1 cellular context compared by ENCODE assay signal in genomic region chr17:35242805-35243458, GRCh38.
TF ChIP-seq lines count a peak whose summit lies in the region.

TSS of gene SLFN5 (plus strand) at chr17:35243072. CDS start at chr17:35258691, 15,619 bp downstream.

TF ChIP-seq in HepG2, 621 proteins besides CTCF, POLR2A, EP300 and RAD21 (continued from another document):
- TF ChIP-seq ZNF687 (CRISPR knock-in tag; IDR thresholded peaks at IDR 0.05), result peak; percentile 43
- no peak for TF ChIP-seq ZBED4 (CRISPR knock-in tag; IDR thresholded peaks at IDR 0.05; ENCODE audit: borderline replicate concordance)
- TF ChIP-seq ZNF800 (CRISPR knock-in tag; IDR thresholded peaks at IDR 0.05), result 0 out of 2 replicates have a peak, but pooled peaks have one; percentile 32
- no peak for TF ChIP-seq ZNF614 (CRISPR knock-in tag; IDR thresholded peaks at IDR 0.05; ENCODE audit: borderline replicate concordance)
- no peak for TF ChIP-seq ATM (IDR thresholded peaks at IDR 0.05; ENCODE audit: borderline replicate concordance)
- TF ChIP-seq ZMYM3 (CRISPR knock-in tag; IDR thresholded peaks at IDR 0.05), result no peak
- TF ChIP-seq PATZ1 (CRISPR knock-in tag; IDR thresholded peaks at IDR 0.05), result no peak
- TF ChIP-seq ZNF574 (CRISPR knock-in tag; IDR thresholded peaks at IDR 0.05), result peak; percentile 39; the same call in 1 of the 2 replicates
- TF ChIP-seq HMG20B (CRISPR knock-in tag; conservative IDR thresholded peaks at IDR 0.05), result no peak
- TF ChIP-seq ZNF512B (CRISPR knock-in tag; IDR thresholded peaks at IDR 0.05; ENCODE audit: borderline replicate concordance), result no peak
- TF ChIP-seq NR2F1 (CRISPR knock-in tag; IDR thresholded peaks at IDR 0.05), result no peak
- TF ChIP-seq POLR2AphosphoS5 (IDR thresholded peaks at IDR 0.05; ENCODE audit: low read depth, low read length), result 0 out of 2 replicates have a peak, but pooled peaks have one; percentile 46
- peak; percentile 88 for TF ChIP-seq NFYB (CRISPR knock-in tag; IDR thresholded peaks at IDR 0.05)
- TF ChIP-seq ZNF264 (CRISPR knock-in tag; IDR thresholded peaks at IDR 0.05), result no peak
- TF ChIP-seq CREM (IDR thresholded peaks at IDR 0.05), result 0 out of 2 replicates have a peak, but pooled peaks have one; percentile 12
- TF ChIP-seq CREM (CRISPR knock-in tag; IDR thresholded peaks at IDR 0.05), result no peak
- peak; percentile 44; the same call in 1 of the 2 replicates for TF ChIP-seq TFDP1 (CRISPR knock-in tag; IDR thresholded peaks at IDR 0.05; ENCODE audit: borderline replicate concordance)
